9 cellular contexts compared by ENCODE assay signal in genomic region chr12:8088574-8088973, GRCh38. TPM values are rescaled to one million over a fixed set of nuclear protein-coding genes. Genes with fewer than 3 reads are reported as not detected.
DNase-seq lines count a peak whose midpoint lies in the region; ATAC-seq and TF ChIP-seq lines count a peak whose summit lies in the region.
"Had no signal": no experiment of that assay in that cellular context is flagged by ENCODE, and none has a peak within 500 bp of the region (broad histone marks: within the 10 kb centered on the region; RNA-seq: fewer than 3 reads in every experiment).

No MANE protein-coding gene starts in this region.

- H3K27me3 Mint-ChIP-seq in HFFc6 (ENCODE audit: insufficient read depth) (no peaks in the 10 kb centered on the region; the same call in 1 of the 2 replicates), glutamatergic neuron (ENCODE audit: unreplicated experiment) (no peaks in the 10 kb centered on the region)
- H3K27me3 Mint-ChIP-seq in T-helper 2 cell treated with Interferon-gamma antibody and Interleukin-4, amounts not matched to agents 5 μg/mL and 100 μg/mL, for 36 hours (ENCODE audit: low read depth), result no peaks in the 10 kb centered on the region

- TF ChIP-seq CTCF in GM12864 (IDR thresholded peaks at IDR 0.05; ENCODE audit: low read depth, low read length, missing control alignments) (no peak), HFFc6 (IDR thresholded peaks at IDR 0.05) (no peak), glutamatergic neuron (IDR thresholded peaks at IDR 0.05; ENCODE audit: partially characterized antibody, unreplicated experiment) (no peak), upper lobe of left lung (IDR thresholded peaks at IDR 0.05) (no peak)

- peaks cover 26 to 55% (median 37%) of the 10 kb centered on the region in 4 donors for H3K36me3 ChIP-seq in upper lobe of left lung

- ATAC-seq in HG02970 (IDR thresholded peaks at IDR 0.05; ENCODE audit: low FRiP score, unreplicated experiment), result no peak
- no peak for ATAC-seq in upper lobe of left lung (ENCODE audit: low FRiP score in 2 of 2)

- WGBS in upper lobe of left lung, 2 donors, result 56% methylated on average over 3 of the region's 3 CpGs

- DNase-seq in GM12864 (ENCODE audit: low read depth) (no peak), HFFc6 (no peak), glutamatergic neuron (no peak), NCI-H226 (no peak), ureter (ENCODE audit: low spot score) (no peak), upper lobe of left lung (no peak)
- no peak for DNase-seq in T-helper 2 cell treated with Interferon-gamma antibody and Interleukin-4, amounts not matched to agents 5 μg/mL and 100 μg/mL, for 36 hours (ENCODE audit: low spot score)

- peak overlapping the region; percentile 20; the same call in 1 of the 2 replicates for H3K4me3 ChIP-seq in GM12864 (ENCODE audit: low read depth, low read length)
- H3K4me3 ChIP-seq in upper lobe of left lung, result no peak overlapping the region

- H3K27ac Mint-ChIP-seq in HFFc6, result peak overlapping the region; percentile 32
- H3K27ac Mint-ChIP-seq in T-helper 2 cell treated with Interferon-gamma antibody and Interleukin-4, amounts not matched to agents 5 μg/mL and 100 μg/mL, for 36 hours, result peak overlapping the region; percentile 91
- H3K27ac Mint-ChIP-seq in glutamatergic neuron (ENCODE audit: unreplicated experiment), result peak overlapping the region; percentile 10

- no peak overlapping the region for H3K27ac ChIP-seq in upper lobe of left lung
- H3K27ac ChIP-seq: VCaP had no signal

- H3K4me3 Mint-ChIP-seq in HFFc6 (no peak overlapping the region), glutamatergic neuron (ENCODE audit: unreplicated experiment) (no peak overlapping the region)
- H3K4me3 Mint-ChIP-seq in T-helper 2 cell treated with Interferon-gamma antibody and Interleukin-4, amounts not matched to agents 5 μg/mL and 100 μg/mL, for 36 hours, result peak overlapping the region; percentile 82

- peaks cover 14% of the 10 kb centered on the region for H3K36me3 Mint-ChIP-seq in HFFc6 (ENCODE audit: low read depth)
- peaks cover 51% of the 10 kb centered on the region for H3K36me3 Mint-ChIP-seq in T-helper 2 cell treated with Interferon-gamma antibody and Interleukin-4, amounts not matched to agents 5 μg/mL and 100 μg/mL, for 36 hours (ENCODE audit: low read depth)
- peaks cover 5% of the 10 kb centered on the region for H3K36me3 Mint-ChIP-seq in glutamatergic neuron (ENCODE audit: unreplicated experiment)

- H3K4me1 ChIP-seq in upper lobe of left lung, result peaks cover 18 to 39% (median 22%) of the 10 kb centered on the region in 4 donors

- H3K9me3 ChIP-seq in upper lobe of left lung, result no peaks in the 10 kb centered on the region

- H3K4me1 Mint-ChIP-seq in HFFc6 (ENCODE audit: low read depth) (peaks cover 29% of the 10 kb centered on the region), glutamatergic neuron (ENCODE audit: low read depth, unreplicated experiment) (peaks cover 15% of the 10 kb centered on the region)
- H3K4me1 Mint-ChIP-seq in T-helper 2 cell treated with Interferon-gamma antibody and Interleukin-4, amounts not matched to agents 5 μg/mL and 100 μg/mL, for 36 hours (ENCODE audit: low read depth), result peaks cover 35% of the 10 kb centered on the region

- TF ChIP-seq POLR2A in upper lobe of left lung (IDR thresholded peaks at IDR 0.05), result no peak

- no peaks in the 10 kb centered on the region for H3K9me3 Mint-ChIP-seq in HFFc6
- no peaks in the 10 kb centered on the region for H3K9me3 Mint-ChIP-seq in T-helper 2 cell treated with Interferon-gamma antibody and Interleukin-4, amounts not matched to agents 5 μg/mL and 100 μg/mL, for 36 hours
- H3K9me3 Mint-ChIP-seq in glutamatergic neuron (ENCODE audit: unreplicated experiment), result no peaks in the 10 kb centered on the region

- no peaks in the 10 kb centered on the region for H3K27me3 ChIP-seq in upper lobe of left lung

- TF ChIP-seq EP300 in upper lobe of left lung (IDR thresholded peaks at IDR 0.05), result no peak

RNA-seq across cellular contexts. Expression of gene NECAP1, which starts 6.5 kb away (rescaled TPM):
- total RNA-seq in HFFc6 (2021; fragmentation: NEBNext Ultra II Directional; extraction: Animal tissue kit (Norgen Biotek cat#: 25700)), result 10 to 100 TPM; 41.1 to 48.9 (median 45.0) TPM
- total RNA-seq in glutamatergic neuron (ENCODE audit: unreplicated experiment), result 88.2 TPM
- 32.5 TPM for total RNA-seq in ureter
- total RNA-seq in upper lobe of left lung, result 10 to 100 TPM; 30.9 to 55.9 (median 36.1) TPM

RNA-seq across cellular contexts. Expression of gene C3AR1, which starts 22.4 kb away (rescaled TPM):
- under 1 TPM; 0.38 to 0.85 (median 0.62) TPM for total RNA-seq in HFFc6 (2021; fragmentation: NEBNext Ultra II Directional; extraction: Animal tissue kit (Norgen Biotek cat#: 25700))
- total RNA-seq in glutamatergic neuron (ENCODE audit: unreplicated experiment), result not detected
- 4.6 TPM for total RNA-seq in ureter
- total RNA-seq in upper lobe of left lung, result 10 to 100 TPM in 5 of 6 donors, 1 to 10 TPM in 1; 2.4 to 68.7 (median 23.5) TPM

RNA-seq across cellular contexts. Expression of gene CLEC4A, which starts 34.8 kb away (rescaled TPM):
- total RNA-seq in HFFc6 (2021; fragmentation: NEBNext Ultra II Directional; extraction: Animal tissue kit (Norgen Biotek cat#: 25700)), result under 1 TPM in 5 of 6 experiments, not detected in 1; 0.23 to 0.38 (median 0.34) TPM
- 0.71 TPM for total RNA-seq in glutamatergic neuron (ENCODE audit: unreplicated experiment)
- total RNA-seq in ureter, result 2.1 TPM
- 10 to 100 TPM in 1 of 6 donors, 1 to 10 TPM in 4, under 1 TPM in 1; 0.67 to 26.2 (median 6.8) TPM for total RNA-seq in upper lobe of left lung

RNA-seq across cellular contexts. Expression of gene FOXJ2, which starts 56.1 kb away (rescaled TPM):
- total RNA-seq in HFFc6 (2021; fragmentation: NEBNext Ultra II Directional; extraction: Animal tissue kit (Norgen Biotek cat#: 25700)), result 10 to 100 TPM; 15.3 to 17.5 (median 15.9) TPM
- total RNA-seq in glutamatergic neuron (ENCODE audit: unreplicated experiment) (8.3 TPM), ureter (21.1 TPM), upper lobe of left lung (10 to 100 TPM; 14.7 to 25.1 (median 18.4) TPM)

Comparison
In these comparisons a context has a peak if more than half of its experiments do, and no peak if none do; other contexts are left out.
1. H3K27ac Mint-ChIP-seq: peak in every context shown above with its lines; median percentile 91 in T-helper 2 cell treated with Interferon-gamma antibody and Interleukin-4, amounts not matched to agents 5 μg/mL and 100 μg/mL, for 36 hours; 32 in HFFc6; 10 in glutamatergic neuron.